12 cellular contexts compared by ENCODE assay signal in the genomic region with DNA sequence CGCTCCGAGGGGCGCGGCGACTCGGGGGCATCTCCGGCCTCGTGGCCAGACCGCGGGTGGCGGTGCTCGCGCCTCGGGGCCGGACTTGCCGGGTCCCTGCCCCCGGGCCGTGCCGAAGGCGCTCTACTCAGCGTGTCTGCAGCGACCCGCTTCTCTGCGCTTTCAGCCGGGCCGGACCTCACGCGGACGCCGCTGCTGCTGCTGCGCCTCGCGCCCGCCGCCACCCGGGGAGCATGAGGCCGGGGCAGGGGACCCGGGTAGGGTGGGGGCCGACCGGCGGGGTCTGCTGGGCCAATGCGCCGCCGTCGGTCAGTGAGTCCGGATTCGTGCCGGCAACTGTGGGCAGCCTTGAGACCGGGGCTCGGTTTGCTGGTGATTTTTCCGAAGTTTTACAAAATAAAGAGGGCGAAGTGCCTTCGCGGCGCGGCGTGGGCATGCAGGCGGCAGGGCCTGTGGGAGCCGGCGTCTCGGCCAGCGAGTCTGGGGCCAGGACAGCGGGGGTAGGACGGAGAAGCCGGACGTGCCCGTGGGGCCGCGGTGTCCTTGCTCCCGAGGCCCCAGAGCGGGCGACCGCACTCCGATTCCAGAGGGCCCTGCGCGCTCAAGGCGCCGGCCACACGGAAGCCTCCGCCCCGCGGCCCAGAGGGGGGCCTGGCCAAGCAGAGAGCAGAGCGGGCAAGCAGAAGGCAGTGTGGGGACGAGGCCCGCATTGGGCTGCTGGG. TPM values are rescaled to one million over a fixed set of nuclear protein-coding genes. Genes with fewer than 3 reads are reported as not detected.
A peak's percentile ranks its signal among the peaks of the same experiment; 100 is the strongest.
DNase-seq lines count a peak whose midpoint lies in the region; ATAC-seq, FAIRE-seq and TF ChIP-seq lines count a peak whose summit lies in the region.
"Had no signal": no experiment of that assay in that cellular context is flagged by ENCODE, and none has a peak within 500 bp of the region (broad histone marks: within the 10 kb centered on the region; RNA-seq: fewer than 3 reads in every experiment).

No MANE protein-coding gene starts in this region.

- H3K9me3 ChIP-seq in iPS-18a (ENCODE audit: control insufficient read depth, low read depth, low read length): no peaks in the 10 kb centered on the region
- H3K9me3 ChIP-seq in skeletal muscle satellite cell (replicated peaks; ENCODE audit: low read length): no peaks in the 10 kb centered on the region

- DNase-seq in DMS53 (lab: John Stamatoyannopoulos, UW) (peak; percentile 67), DMS53 treated with DMSO at 0.1 percent for 48 hours (lab: John Stamatoyannopoulos, UW; ENCODE audit: unreplicated experiment) (no peak), urothelium cell line (ENCODE audit: low spot score) (no peak), NCI-H446 (lab: John Stamatoyannopoulos, UW) (no peak)
- DNase-seq: substantia nigra had no signal

- H3K36me3 ChIP-seq in iPS-18a (ENCODE audit: control insufficient read depth, low read depth, low read length) (no peaks in the 10 kb centered on the region), skeletal muscle satellite cell (ENCODE audit: insufficient read depth, low read length) (no peaks in the 10 kb centered on the region)

- H3K27ac ChIP-seq in iPS-18a (ENCODE audit: low read length): no peak overlapping the region

- H3K27me3 ChIP-seq in iPS-18a (ENCODE audit: control insufficient read depth, insufficient read depth, low read length): peaks cover 80% of the 10 kb centered on the region
- peaks cover 83% of the 10 kb centered on the region for H3K27me3 ChIP-seq in skeletal muscle satellite cell (ENCODE audit: control insufficient read depth, insufficient read depth, low read length)

- H3K4me2 ChIP-seq in skeletal muscle satellite cell (ENCODE audit: low read length): peak overlapping the region; percentile 41

- H3K9ac ChIP-seq in iPS-18a (ENCODE audit: low read length) (no peak overlapping the region), skeletal muscle satellite cell (ENCODE audit: low read depth, low read length) (no peak overlapping the region)

- no peak for FAIRE-seq in urothelium cell line (lab: Jason Lieb, UNC)
- FAIRE-seq: A204.1, GM12878 had no signal

- H3K4me1 ChIP-seq in iPS-18a (ENCODE audit: control insufficient read depth, low read depth, low read length): peaks cover 4% of the 10 kb centered on the region
- H3K4me1 ChIP-seq in skeletal muscle satellite cell (ENCODE audit: control insufficient read depth, insufficient read depth, low read length): no peaks in the 10 kb centered on the region

- peak overlapping the region; percentile 58 for H3K4me3 ChIP-seq in iPS-18a (ENCODE audit: low read length)
- no peak overlapping the region for H3K4me3 ChIP-seq in skeletal muscle satellite cell (ENCODE audit: low read length)
- H3K4me3 ChIP-seq: GM12878 had no signal

- ATAC-seq in SK-N-SH treated with all-trans-retinoic acid at 6 μM for 48 hours (peak; percentile 37), HG02759 (IDR thresholded peaks at IDR 0.05; ENCODE audit: unreplicated experiment) (no peak)
- ATAC-seq: GM12878 had no signal

TF ChIP-seq in SK-N-SH treated with all-trans-retinoic acid at 6 μM for 48 hours, 23 proteins besides CTCF, POLR2A, EP300 and RAD21:
- TF ChIP-seq ARNTL (CRISPR knock-in tag; IDR thresholded peaks at IDR 0.05; ENCODE audit: borderline replicate concordance, low read depth) (no peak), ZFP30 (CRISPR knock-in tag; IDR thresholded peaks at IDR 0.05) (no peak), ISL1 (CRISPR knock-in tag; IDR thresholded peaks at IDR 0.05) (no peak), ZFP3 (CRISPR knock-in tag; IDR thresholded peaks at IDR 0.05) (no peak), ZNF70 (CRISPR knock-in tag; IDR thresholded peaks at IDR 0.05) (no peak), TCF4 (CRISPR knock-in tag; IDR thresholded peaks at IDR 0.05; ENCODE audit: borderline replicate concordance) (no peak), PATZ1 (CRISPR knock-in tag; IDR thresholded peaks at IDR 0.05; ENCODE audit: borderline replicate concordance) (no peak), ZC3H10 (CRISPR knock-in tag; IDR thresholded peaks at IDR 0.05) (no peak), RARB (CRISPR knock-in tag; IDR thresholded peaks at IDR 0.05) (no peak), BACH2 (CRISPR knock-in tag; IDR thresholded peaks at IDR 0.05; ENCODE audit: borderline replicate concordance) (no peak), ZNF8 (CRISPR knock-in tag; IDR thresholded peaks at IDR 0.05) (no peak), SNAI2 (CRISPR knock-in tag; IDR thresholded peaks at IDR 0.05) (no peak), CSDC2 (CRISPR knock-in tag; IDR thresholded peaks at IDR 0.05) (no peak), GLIS3 (CRISPR knock-in tag; IDR thresholded peaks at IDR 0.05) (no peak), CSRNP3 (CRISPR knock-in tag; IDR thresholded peaks at IDR 0.05) (no peak), CREB5 (CRISPR knock-in tag; IDR thresholded peaks at IDR 0.05; ENCODE audit: low read depth) (no peak), TOX (CRISPR knock-in tag; IDR thresholded peaks at IDR 0.05; ENCODE audit: borderline replicate concordance) (no peak)
- TF ChIP-seq, protein P1, sequence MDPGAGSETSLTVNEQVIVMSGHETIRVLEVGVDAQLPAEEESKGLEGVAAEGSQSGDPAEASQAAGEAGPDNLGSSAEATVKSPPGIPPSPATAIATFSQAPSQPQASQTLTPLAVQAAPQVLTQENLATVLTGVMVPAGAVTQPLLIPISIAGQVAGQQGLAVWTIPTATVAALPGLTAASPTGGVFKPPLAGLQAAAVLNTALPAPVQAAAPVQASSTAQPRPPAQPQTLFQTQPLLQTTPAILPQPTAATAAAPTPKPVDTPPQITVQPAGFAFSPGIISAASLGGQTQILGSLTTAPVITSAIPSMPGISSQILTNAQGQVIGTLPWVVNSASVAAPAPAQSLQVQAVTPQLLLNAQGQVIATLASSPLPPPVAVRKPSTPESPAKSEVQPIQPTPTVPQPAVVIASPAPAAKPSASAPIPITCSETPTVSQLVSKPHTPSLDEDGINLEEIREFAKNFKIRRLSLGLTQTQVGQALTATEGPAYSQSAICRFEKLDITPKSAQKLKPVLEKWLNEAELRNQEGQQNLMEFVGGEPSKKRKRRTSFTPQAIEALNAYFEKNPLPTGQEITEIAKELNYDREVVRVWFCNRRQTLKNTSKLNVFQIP (CRISPR knock-in tag; IDR thresholded peaks at IDR 0.05; ENCODE audit: borderline replicate concordance, low read depth): no peak

RNA-seq across cellular contexts. Expression of gene FAM163A, which starts 0.7 kb away (rescaled TPM):
- under 0.01 TPM in 1 of 2 replicates, not detected in the other for total RNA-seq in skeletal muscle satellite cell (2012; rRNA removed)
- total RNA-seq: activated T-helper 17 cell treated with anti-CD3 and anti-CD28 coated beads, Interleukin-2, amount 50 U/mL, for 72 hours; GM12878 had no signal
